12 cellular contexts compared by ENCODE assay signal in genomic region chr22:42644422-42645340, GRCh38. TPM values are rescaled to one million over a fixed set of nuclear protein-coding genes. Genes with fewer than 3 reads are reported as not detected.
DNase-seq lines count a peak whose midpoint lies in the region; ATAC-seq and TF ChIP-seq lines count a peak whose summit lies in the region.
"Had no signal": no experiment of that assay in that cellular context is flagged by ENCODE, and none has a peak within 500 bp of the region (broad histone marks: within the 10 kb centered on the region; RNA-seq: fewer than 3 reads in every experiment).

No MANE protein-coding gene starts in this region.

- H3K4me1 ChIP-seq in mesodermal cell (ENCODE audit: control insufficient read depth, insufficient read depth, low read length, poor library complexity, severe bottlenecking): peaks cover 45% of the 10 kb centered on the region
- peaks cover 65 to 79% (median 74%) of the 10 kb centered on the region in 4 donors for H3K4me1 ChIP-seq in upper lobe of left lung

- TF ChIP-seq POLR2A in upper lobe of left lung (IDR thresholded peaks at IDR 0.05): no peak

- ATAC-seq in upper lobe of left lung (ENCODE audit: low FRiP score in 2 of 2): peak in 1 of 2 donors; percentile 0
- no peak for ATAC-seq in HG02870 (IDR thresholded peaks at IDR 0.05; ENCODE audit: unreplicated experiment)
- ATAC-seq: A549 had no signal

- TF ChIP-seq EP300 in upper lobe of left lung (IDR thresholded peaks at IDR 0.05): no peak

- 70 to 85% methylated on average over 14 of the region's 22 CpGs for WGBS in mesodermal cell (ENCODE audit: insufficient coverage in 2 of 2), 2 experiments
- 16 to 26% methylated on average over 11 to 22 of the region's 22 CpGs for WGBS in upper lobe of left lung, 2 donors

- H3K36me3 ChIP-seq in mesodermal cell (ENCODE audit: control insufficient read depth, insufficient read depth, low read length): peaks cover 5% of the 10 kb centered on the region
- H3K36me3 ChIP-seq in upper lobe of left lung: no peaks in the 10 kb centered on the region

- no peaks in the 10 kb centered on the region for H3K9me3 ChIP-seq in mesodermal cell (ENCODE audit: control insufficient read depth, low read length)
- H3K9me3 ChIP-seq in upper lobe of left lung: no peaks in the 10 kb centered on the region
- H3K9me3 ChIP-seq: A549 had no signal

- H3K4me3 ChIP-seq in mesodermal cell (ENCODE audit: extremely low read depth, insufficient read depth, low read length, poor library complexity, severe bottlenecking) (no peak overlapping the region), upper lobe of left lung (peak overlapping the region in 3 of 4 donors; percentile 8 to 34 (median 29))
- H3K4me3 ChIP-seq: A549 had no signal

- no peaks in the 10 kb centered on the region for H3K27me3 ChIP-seq in upper lobe of left lung

- DNase-seq in NCI-H82 (lab: John Stamatoyannopoulos, UW) (peak; percentile 22), NCI-H82 treated with DMSO at 0.1 percent for 48 hours (lab: John Stamatoyannopoulos, UW; ENCODE audit: unreplicated experiment) (no peak), upper lobe of left lung (peak; percentile 54 to 61), NCI-H1694 (lab: John Stamatoyannopoulos, UW) (no peak), SIG-M5 treated with dmso at 0.1 percent for 504 hours (lab: John Stamatoyannopoulos, UW; ENCODE audit: unreplicated experiment) (no peak)
- DNase-seq: activated CD8-positive, alpha-beta memory T cell treated with anti-CD3 and anti-CD28 coated beads, Interleukin-2, amount 50 U/mL, for 48 hours; NCI-H2081 treated with DMSO at 0.1 percent for 48 hours had no signal

- H3K27ac ChIP-seq in cingulate gyrus (ENCODE audit: low read depth, low read length) (peak overlapping the region; percentile 94), mesodermal cell (ENCODE audit: low read depth, low read length, severe bottlenecking) (peak overlapping the region; percentile 53), upper lobe of left lung (peak overlapping the region; percentile 81 to 95 (median 90))
- H3K27ac ChIP-seq: A549 had no signal

- no peak for TF ChIP-seq CTCF in upper lobe of left lung (IDR thresholded peaks at IDR 0.05)

RNA-seq across cellular contexts. Expression of gene ATP5MGL, which starts 4.3 kb away (rescaled TPM):
- polyA plus RNA-seq in mesodermal cell (2013, experiment 1 of 2): not detected
- not detected for polyA plus RNA-seq in mesodermal cell (2013, experiment 2 of 2)
- total RNA-seq in upper lobe of left lung: 1 to 10 TPM in 1 of 6 donors, under 1 TPM in 2, not detected in 3; 0.44 to 1.2 (median 0.78) TPM
- total RNA-seq: H4 had no signal
- polyA plus RNA-seq: A549 had no signal

RNA-seq across cellular contexts. Expression of gene CYB5R3, which starts 4.5 kb away (rescaled TPM):
- polyA plus RNA-seq in mesodermal cell (2013, experiment 1 of 2): 168 TPM
- polyA plus RNA-seq in mesodermal cell (2013, experiment 2 of 2): 146 TPM
- 100 to 1,000 TPM in 5 of 6 donors, 10 to 100 TPM in 1; 79.6 to 265 (median 220) TPM for total RNA-seq in upper lobe of left lung

RNA-seq across cellular contexts. Expression of gene POLDIP3, which starts 30.0 kb away (rescaled TPM):
- 68.9 TPM for polyA plus RNA-seq in mesodermal cell (2013, experiment 1 of 2)
- polyA plus RNA-seq in mesodermal cell (2013, experiment 2 of 2): 57.8 TPM
- total RNA-seq in upper lobe of left lung: 10 to 100 TPM; 38.0 to 74.5 (median 55.6) TPM

Comparison
In these comparisons a context has a peak if more than half of its experiments do, and no peak if none do; other contexts are left out.
1. DNase-seq: peak in NCI-H82 (single experiment) and upper lobe of left lung (2 of 2); none in NCI-H82 treated with DMSO at 0.1 percent for 48 hours (single experiment), NCI-H1694 (single experiment) and SIG-M5 treated with dmso at 0.1 percent for 504 hours (single experiment).
2. Peak in every context shown above with its lines, with median percentiles within 50 percentile points of each other: H3K27ac ChIP-seq.